ENCODE assay signal across 18 cellular contexts in genomic region chr16:84765606-84766580, GRCh38. TPM values are rescaled to one million over a fixed set of nuclear protein-coding genes. Genes with fewer than 3 reads are reported as not detected.
DNase-seq lines count a peak whose midpoint lies in the region; ATAC-seq and TF ChIP-seq lines count a peak whose summit lies in the region.
"Had no signal": no experiment of that assay in that cellular context is flagged by ENCODE, and none has a peak within 500 bp of the region (broad histone marks: within the 10 kb centered on the region; RNA-seq: fewer than 3 reads in every experiment).

No MANE protein-coding gene starts in this region.

- H3K4me1 ChIP-seq in sigmoid colon = peaks cover 0 to 27% (median 7%) of the 10 kb centered on the region in 4 donors

- no peak for TF ChIP-seq POLR2A in sigmoid colon (IDR thresholded peaks at IDR 0.05)

- H3K27me3 ChIP-seq in sigmoid colon = no peaks in the 10 kb centered on the region
- H3K27me3 ChIP-seq: cardiac muscle cell, spleen had no signal

- H3K27me3 Mint-ChIP-seq in activated T-cell treated with anti-CD3 and anti-CD28 coated beads, Interleukin-2, amount 50 U/mL, for 4 hours (ENCODE audit: low read depth) = no peaks in the 10 kb centered on the region
- H3K27me3 Mint-ChIP-seq in effector memory CD8-positive, alpha-beta T cell = no peaks in the 10 kb centered on the region
- H3K27me3 Mint-ChIP-seq: activated B cell treated with CpG ODN at 0.5 μM for 24 hours had no signal

- no peaks in the 10 kb centered on the region for H3K9me3 Mint-ChIP-seq in activated T-cell treated with anti-CD3 and anti-CD28 coated beads, Interleukin-2, amount 50 U/mL, for 4 hours
- H3K9me3 Mint-ChIP-seq in effector memory CD8-positive, alpha-beta T cell = no peaks in the 10 kb centered on the region
- H3K9me3 Mint-ChIP-seq: activated B cell treated with CpG ODN at 0.5 μM for 24 hours had no signal

- peak overlapping the region; percentile 66 for H3K4me3 Mint-ChIP-seq in activated T-cell treated with anti-CD3 and anti-CD28 coated beads, Interleukin-2, amount 50 U/mL, for 4 hours
- H3K4me3 Mint-ChIP-seq in effector memory CD8-positive, alpha-beta T cell = peak overlapping the region in 1 of 2 donors; percentile 52
- H3K4me3 Mint-ChIP-seq: activated B cell treated with CpG ODN at 0.5 μM for 24 hours had no signal

- peak in 1 of 2 donors; percentile 73 for ATAC-seq in activated T-cell treated with anti-CD3 and anti-CD28 coated beads, Interleukin-2, amount 50 U/mL, for 4 hours
- peak; percentile 29 for ATAC-seq in effector memory CD8-positive, alpha-beta T cell (replicated peaks)

- intact Hi-C loops in sigmoid colon (cut with DNase I) = no loop called here

- H3K4me1 Mint-ChIP-seq in activated T-cell treated with anti-CD3 and anti-CD28 coated beads, Interleukin-2, amount 50 U/mL, for 4 hours (ENCODE audit: low read depth) = peaks cover 62% of the 10 kb centered on the region
- peaks cover 9 to 25% of the 10 kb centered on the region in 2 donors for H3K4me1 Mint-ChIP-seq in effector memory CD8-positive, alpha-beta T cell (ENCODE audit: low read depth in 2 of 2)
- H3K4me1 Mint-ChIP-seq: activated B cell treated with CpG ODN at 0.5 μM for 24 hours had no signal

- H3K4me3 ChIP-seq in sigmoid colon = no peak overlapping the region
- H3K4me3 ChIP-seq: cardiac muscle cell, SK-N-MC, spleen had no signal

- DNase-seq in activated T-cell treated with anti-CD3 and anti-CD28 coated beads, Interleukin-2, amount 50 U/mL, for 4 hours = no peak
- DNase-seq in activated T-cell treated with anti-CD3 and anti-CD28 coated beads, Interleukin-2, amount 50 U/mL, for 1 hour = no peak
- DNase-seq in T follicular helper cell (ENCODE audit: low read depth) (peak; percentile 16), sigmoid colon (peak; percentile 56), RKO (ENCODE audit: low spot score) (no peak), NCI-H1436 treated with DMSO at 0.1 percent for 48 hours (lab: John Stamatoyannopoulos, UW) (no peak)
- DNase-seq in effector memory CD8-positive, alpha-beta T cell = no peak
- no peak for DNase-seq in activated CD8-positive, alpha-beta memory T cell treated with anti-CD3 and anti-CD28 coated beads, Interleukin-2, amount 50 U/mL, for 4 hours
- DNase-seq: activated B cell treated with CpG ODN at 0.5 μM for 24 hours, activated gamma-delta T cell treated with Interleukin-2 at 50 U/mL for 16 hours, DMS53, foreskin melanocyte, mammary epithelial cell, MM.1S, spleen had no signal

- 90 to 93% methylated on average over 17 of the region's 17 CpGs for WGBS in sigmoid colon, 2 donors

- H3K36me3 ChIP-seq in sigmoid colon = peaks cover 4 to 82% (median 25%) of the 10 kb centered on the region in 4 donors

- no peak for TF ChIP-seq CTCF in sigmoid colon (IDR thresholded peaks at IDR 0.05)

- H3K9me3 ChIP-seq in sigmoid colon = no peaks in the 10 kb centered on the region
- H3K9me3 ChIP-seq: spleen had no signal

- H3K36me3 Mint-ChIP-seq in activated T-cell treated with anti-CD3 and anti-CD28 coated beads, Interleukin-2, amount 50 U/mL, for 4 hours (ENCODE audit: insufficient read depth) = peaks cover 64% of the 10 kb centered on the region
- peaks cover 75% of the 10 kb centered on the region for H3K36me3 Mint-ChIP-seq in effector memory CD8-positive, alpha-beta T cell (ENCODE audit: insufficient read depth)

- no peak for TF ChIP-seq EP300 in sigmoid colon (IDR thresholded peaks at IDR 0.05)

- H3K27ac ChIP-seq in sigmoid colon = peak overlapping the region in 3 of 4 donors; percentile 33 to 52 (median 44)
- H3K27ac ChIP-seq: cardiac muscle cell, SK-N-MC had no signal

- H3K27ac Mint-ChIP-seq in effector memory CD8-positive, alpha-beta T cell = peak overlapping the region; percentile 60 to 88
- H3K27ac Mint-ChIP-seq: activated B cell treated with CpG ODN at 0.5 μM for 24 hours had no signal

RNA-seq across cellular contexts. Expression of gene CRISPLD2, which starts 53.9 kb away (rescaled TPM):
- total RNA-seq in activated T-cell treated with anti-CD3 and anti-CD28 coated beads, Interleukin-2, amount 50 U/mL, for 4 hours = under 1 TPM; 0.11 to 0.57 (median 0.46) TPM
- total RNA-seq in sigmoid colon = 100 to 1,000 TPM; 140 to 545 (median 260) TPM
- 10 to 100 TPM in 1 of 3 donors, 1 to 10 TPM in 2; 3.0 to 27.3 (median 6.0) TPM for polyA plus RNA-seq in sigmoid colon
- total RNA-seq: activated B cell treated with CpG ODN at 0.5 μM for 24 hours, HT1080 had no signal

Comparison
In these comparisons a context has a peak if more than half of its experiments do, and no peak if none do; other contexts are left out.
1. DNase-seq: peak in T follicular helper cell (single experiment) and sigmoid colon (single experiment); none in activated T-cell treated with anti-CD3 and anti-CD28 coated beads, Interleukin-2, amount 50 U/mL, for 4 hours (single experiment), activated T-cell treated with anti-CD3 and anti-CD28 coated beads, Interleukin-2, amount 50 U/mL, for 1 hour (single experiment), effector memory CD8-positive, alpha-beta T cell (0 of 3), RKO (single experiment), activated CD8-positive, alpha-beta memory T cell treated with anti-CD3 and anti-CD28 coated beads, Interleukin-2, amount 50 U/mL, for 4 hours (single experiment) and NCI-H1436 treated with DMSO at 0.1 percent for 48 hours (single experiment).
2. RNA of gene CRISPLD2, which starts 53.9 kb away (total RNA-seq): 140 to 545 TPM in sigmoid colon; 0.11 to 0.57 TPM in activated T-cell treated with anti-CD3 and anti-CD28 coated beads, Interleukin-2, amount 50 U/mL, for 4 hours; every median in the first group is over 10 times any median in the second.